In genomic region chr1:217681806-217682205, GRCh38 we compare ENCODE assay signal across 32 cellular contexts. TPM values are rescaled to one million over a fixed set of nuclear protein-coding genes. Genes with fewer than 3 reads are reported as not detected.
"Had no signal": no experiment of that assay in that cellular context is flagged by ENCODE, and none has a peak within 500 bp of the region (broad histone marks: within the 10 kb centered on the region; RNA-seq: fewer than 3 reads in every experiment).

No MANE protein-coding gene starts in this region.

- H3K4me3 Mint-ChIP-seq: activated CD8-positive, alpha-beta T cell treated with anti-CD3 and anti-CD28 coated beads for 36 hours; activated naive CD8-positive, alpha-beta T cell; activated T-cell treated with anti-CD3 and anti-CD28 coated beads, Interleukin-2, amount 50 U/mL, for 4 hours; activated T-helper 17 cell treated with anti-CD3 and anti-CD28 coated beads, Interleukin-2, amount 50 U/mL, for 72 hours; WTC11 had no signal

- H3K27ac ChIP-seq: body of pancreas, colonic mucosa, epithelial cell of prostate, esophagus squamous epithelium, gastroesophageal sphincter, heart right ventricle, VCaP had no signal

- H3K27me3 Mint-ChIP-seq: activated CD8-positive, alpha-beta T cell treated with anti-CD3 and anti-CD28 coated beads for 36 hours had no signal

- H3K27me3 ChIP-seq: body of pancreas, colonic mucosa, esophagus squamous epithelium, gastroesophageal sphincter, heart right ventricle had no signal

- H3K27ac Mint-ChIP-seq: activated CD8-positive, alpha-beta T cell treated with anti-CD3 and anti-CD28 coated beads for 36 hours; activated naive CD8-positive, alpha-beta T cell; activated T-helper 17 cell treated with anti-CD3 and anti-CD28 coated beads, Interleukin-2, amount 50 U/mL, for 72 hours; WTC11 had no signal

- ATAC-seq: activated CD8-positive, alpha-beta T cell treated with anti-CD3 and anti-CD28 coated beads for 36 hours; activated T-cell treated with anti-CD3 and anti-CD28 coated beads, Interleukin-2, amount 50 U/mL, for 4 hours; activated T-helper 17 cell treated with anti-CD3 and anti-CD28 coated beads, Interleukin-2, amount 50 U/mL, for 72 hours; body of pancreas; gastroesophageal sphincter; heart right ventricle; WTC11 had no signal

- H3K9me3 Mint-ChIP-seq: activated CD8-positive, alpha-beta T cell treated with anti-CD3 and anti-CD28 coated beads for 36 hours; activated T-cell treated with anti-CD3 and anti-CD28 coated beads, Interleukin-2, amount 50 U/mL, for 4 hours; activated T-helper 17 cell treated with anti-CD3 and anti-CD28 coated beads, Interleukin-2, amount 50 U/mL, for 72 hours; WTC11 had no signal

- DNase-seq: activated CD4-positive, alpha-beta T cell treated with anti-CD3 and anti-CD28 coated beads for 1 hour; activated CD4-positive, alpha-beta T cell treated with anti-CD3 and anti-CD28 coated beads for 4 hours; activated CD4-positive, alpha-beta T cell treated with anti-CD3 and anti-CD28 coated beads, Interleukin-2, amount 50 U/mL, for 1 hour; activated CD4-positive, alpha-beta T cell treated with anti-CD3 and anti-CD28 coated beads, Interleukin-2, amount 50 U/mL, for 48 hours; activated CD8-positive, alpha-beta memory T cell treated with anti-CD3 and anti-CD28 coated beads for 24 hours; activated CD8-positive, alpha-beta T cell treated with anti-CD3 and anti-CD28 coated beads for 36 hours; activated effector memory CD4-positive, alpha-beta T cell treated with Interleukin-2 at 50 U/mL for 16 hours; activated gamma-delta T cell treated with Interleukin-2 at 50 U/mL for 16 hours; activated naive CD4-positive, alpha-beta T cell treated with anti-CD3 and anti-CD28 coated beads, Interleukin-2, amount 50 U/mL, for 16 hours; activated naive CD4-positive, alpha-beta T cell treated with Interleukin-2 at 50 U/mL for 16 hours; activated T-cell treated with anti-CD3 and anti-CD28 coated beads, Interleukin-2, amount 50 U/mL, for 4 hours; amniotic stem cell; aorta; body of pancreas; caudate nucleus; cerebellar nuclear complex; colonic mucosa; effector CD8-positive, alpha-beta T cell; esophagus squamous epithelium; foreskin melanocyte; heart right ventricle; T-helper 2 cell had no signal

- H3K36me3 ChIP-seq: colonic mucosa, esophagus squamous epithelium, gastroesophageal sphincter, heart right ventricle had no signal

- H3K4me1 ChIP-seq: body of pancreas, colonic mucosa, esophagus squamous epithelium, gastroesophageal sphincter, heart right ventricle had no signal

- H3K36me3 Mint-ChIP-seq: activated naive CD8-positive, alpha-beta T cell; WTC11 had no signal

- FAIRE-seq: endometrium, endothelial cell of umbilical vein had no signal

- H3K4me1 Mint-ChIP-seq: activated T-helper 17 cell treated with anti-CD3 and anti-CD28 coated beads, Interleukin-2, amount 50 U/mL, for 72 hours; WTC11 had no signal

- H3K9me3 ChIP-seq: body of pancreas, colonic mucosa, esophagus squamous epithelium, gastroesophageal sphincter, heart right ventricle had no signal

- H3K4me3 ChIP-seq: body of pancreas, colonic mucosa, esophagus squamous epithelium, gastroesophageal sphincter, heart right ventricle had no signal

RNA-seq across cellular contexts. Expression of gene SPATA17, which starts 50.7 kb away (rescaled TPM):
- total RNA-seq: activated CD8-positive, alpha-beta T cell treated with anti-CD3 and anti-CD28 coated beads for 36 hours; activated T-cell treated with anti-CD3 and anti-CD28 coated beads, Interleukin-2, amount 50 U/mL, for 4 hours; activated T-helper 17 cell treated with anti-CD3 and anti-CD28 coated beads, Interleukin-2, amount 50 U/mL, for 72 hours; endothelial cell of umbilical vein; glomerular endothelial cell; T-helper 1 cell treated with Interleukin-12 subunit alpha and Interleukin-12 subunit beta and Interleukin-4 antibody, amounts not matched to agents 30 ng/mL and 1 ng/mL, for 36 hours had no signal
- polyA plus RNA-seq: endothelial cell of umbilical vein had no signal
